23 cellular contexts compared by ENCODE assay signal in genomic region chr10:88336316-88336715, GRCh38.
"Had no signal": no experiment of that assay in that cellular context is flagged by ENCODE, and none has a peak within 500 bp of the region (broad histone marks: within the 10 kb centered on the region; RNA-seq: fewer than 3 reads in every experiment).

No MANE protein-coding gene starts in this region.

- H3K4me3 Mint-ChIP-seq: activated naive CD8-positive, alpha-beta T cell; activated T-cell treated with anti-CD3 and anti-CD28 coated beads, Interleukin-2, amount 50 U/mL, for 72 hours had no signal

- FAIRE-seq: frontal cortex had no signal

- H3K27ac Mint-ChIP-seq: activated naive CD8-positive, alpha-beta T cell; activated T-cell treated with anti-CD3 and anti-CD28 coated beads, Interleukin-2, amount 50 U/mL, for 72 hours; progenitor cell of endocrine pancreas had no signal

- H3K9me3 Mint-ChIP-seq: activated T-cell treated with anti-CD3 and anti-CD28 coated beads, Interleukin-2, amount 50 U/mL, for 72 hours had no signal

- H3K4me3 ChIP-seq: body of pancreas, colonic mucosa, dorsolateral prefrontal cortex, ovary, right lobe of liver, stomach, thyroid gland, upper lobe of left lung, vagina had no signal

- H3K4me1 ChIP-seq: colonic mucosa, right lobe of liver, stomach, thyroid gland, upper lobe of left lung, vagina had no signal

- H3K36me3 Mint-ChIP-seq: activated naive CD8-positive, alpha-beta T cell had no signal

- H3K27me3 ChIP-seq: body of pancreas, colonic mucosa, dorsolateral prefrontal cortex, ovary, right lobe of liver, stomach, thyroid gland, upper lobe of left lung, vagina had no signal

- ATAC-seq: activated T-cell treated with anti-CD3 and anti-CD28 coated beads, Interleukin-2, amount 50 U/mL, for 72 hours; body of pancreas; left ventricle myocardium superior; right lobe of liver had no signal

- H3K27ac ChIP-seq: body of pancreas, colonic mucosa, dorsolateral prefrontal cortex, ovary, right lobe of liver, stomach, thyroid gland, upper lobe of left lung, vagina had no signal

- H3K9me3 ChIP-seq: body of pancreas, colonic mucosa, ovary, right lobe of liver, stomach, thyroid gland, upper lobe of left lung, vagina had no signal

- H3K36me3 ChIP-seq: colonic mucosa, ovary, right lobe of liver, stomach, thyroid gland, upper lobe of left lung, vagina had no signal

- H3K27me3 Mint-ChIP-seq: activated naive CD8-positive, alpha-beta T cell had no signal

- DNase-seq: activated CD4-positive, alpha-beta T cell treated with anti-CD3 and anti-CD28 coated beads for 4 hours; activated CD4-positive, alpha-beta T cell treated with anti-CD3 and anti-CD28 coated beads, Interleukin-2, amount 50 U/mL, for 4 hours; activated naive CD4-positive, alpha-beta T cell; activated T-cell treated with anti-CD3 and anti-CD28 coated beads for 4 hours; activated T-cell treated with anti-CD3 and anti-CD28 coated beads, Interleukin-2, amount 50 U/mL, for 72 hours; anterior cingulate cortex; body of pancreas; cerebellar nuclear complex; colonic mucosa; dorsolateral prefrontal cortex; effector memory CD4-positive, alpha-beta T cell; islet precursor cell; left ventricle myocardium superior; ovary; right lobe of liver; stimulated activated CD4-positive, alpha-beta T cell treated with anti-CD3 and anti-CD28 coated beads, Interleukin-2, amount 100 ng/mL, for 48 hours; stomach; thyroid gland; upper lobe of left lung had no signal
